Comparison of ENCODE assay signal across 7 cellular contexts in the genomic region with DNA sequence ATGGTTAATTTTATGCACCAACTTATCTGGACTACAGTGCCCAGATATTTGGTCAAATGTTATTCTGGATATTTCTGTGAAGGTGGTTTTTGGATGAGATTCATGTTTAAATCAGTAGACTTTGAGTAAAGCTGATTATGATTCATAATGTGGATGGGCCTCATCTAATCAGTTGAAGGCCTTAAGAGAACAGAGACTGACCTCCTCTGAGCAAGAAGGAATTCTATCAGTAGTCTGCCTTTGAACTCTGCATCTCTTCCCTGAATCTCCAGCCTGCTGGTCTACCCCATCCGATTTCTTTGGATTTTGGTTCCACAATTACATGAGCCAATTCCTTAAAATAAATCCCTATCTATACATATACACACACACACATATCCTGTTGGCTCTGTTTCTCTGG.
"Had no signal": no experiment of that assay in that cellular context is flagged by ENCODE, and none has a peak within 500 bp of the region (broad histone marks: within the 10 kb centered on the region; RNA-seq: fewer than 3 reads in every experiment).

No MANE protein-coding gene starts in this region.

- H3K27ac ChIP-seq: HL-60, KMS-11 had no signal

- DNase-seq: IMR-90, KBM-7, KG1 had no signal

- ATAC-seq: HepG2 had no signal

- H3K4me2 ChIP-seq: KMS-11 had no signal

- FAIRE-seq: HepG2, HTR-8/SVneo had no signal

- H3K9ac ChIP-seq: KMS-11 had no signal
